Comparison of ENCODE assay signal across 19 cellular contexts in the genomic region with DNA sequence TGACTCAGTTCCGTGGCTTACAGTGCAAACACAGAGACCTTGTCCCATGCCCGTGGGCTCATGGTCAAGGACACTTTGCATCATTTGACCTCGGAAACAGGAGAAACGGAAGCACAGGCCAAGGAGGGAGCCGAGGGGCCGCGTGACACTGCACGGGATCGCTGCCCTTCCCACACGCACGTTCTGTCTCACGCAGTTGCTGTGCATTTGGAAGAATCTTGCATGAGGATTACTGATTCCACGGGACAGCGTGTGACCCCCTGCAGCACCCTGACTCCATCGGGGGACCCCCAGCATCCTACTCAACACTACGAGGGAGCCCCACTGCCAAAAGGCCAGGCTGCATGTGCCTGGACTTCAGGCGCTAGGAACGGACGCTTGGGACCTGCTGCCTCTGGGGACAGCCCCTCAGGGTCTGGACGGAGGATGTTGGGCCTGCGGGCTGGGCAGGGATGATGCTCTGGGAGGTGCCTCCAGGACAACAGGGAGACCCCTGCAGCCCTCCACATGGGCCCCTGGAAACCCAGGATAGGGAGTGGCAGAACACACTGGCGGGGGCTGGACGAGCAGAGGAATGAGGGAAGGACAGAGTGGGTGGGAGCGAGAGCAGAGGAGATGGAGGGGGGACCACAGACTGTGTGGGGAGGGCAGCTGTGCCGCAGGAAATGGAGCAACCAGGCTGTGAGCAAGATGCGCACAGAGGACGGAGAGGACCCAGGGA.
"Had no signal": no experiment of that assay in that cellular context is flagged by ENCODE, and none has a peak within 500 bp of the region (broad histone marks: within the 10 kb centered on the region; RNA-seq: fewer than 3 reads in every experiment).

No MANE protein-coding gene starts in this region.

- H3K9me2 ChIP-seq: SK-N-SH had no signal

- ATAC-seq: effector memory CD8-positive, alpha-beta T cell; left colon; right cardiac atrium; stimulated activated naive CD8-positive, alpha-beta T cell treated with anti-CD3 and anti-CD28 coated beads, Interleukin-15, amount 100 ng/mL, for 72 hours had no signal

- H3K4me3 ChIP-seq: smooth muscle cell, testis had no signal

- DNase-seq: activated CD4-positive, alpha-beta T cell treated with anti-CD3 and anti-CD28 coated beads for 1 hour; activated CD4-positive, alpha-beta T cell treated with anti-CD3 and anti-CD28 coated beads, Interleukin-2, amount 50 U/mL, for 4 hours; activated naive CD8-positive, alpha-beta T cell treated with anti-CD3 and anti-CD28 coated beads, Interleukin-2, amount 10 ng/mL, durations not matched to agents 7 days and 5 days; activated T-cell treated with anti-CD3 and anti-CD28 coated beads, Interleukin-2, amount 50 U/mL, for 1 hour; cerebellar nuclear complex; effector memory CD8-positive, alpha-beta T cell; foreskin melanocyte; immature natural killer cell; mammary epithelial cell; SK-N-SH; stimulated activated naive CD8-positive, alpha-beta T cell treated with anti-CD3 and anti-CD28 coated beads, Interleukin-15, amount 100 ng/mL, for 72 hours; T1000; testis had no signal

- H3K36me3 Mint-ChIP-seq: activated naive CD8-positive, alpha-beta T cell treated with anti-CD3 and anti-CD28 coated beads, Interleukin-2, amount 10 ng/mL, durations not matched to agents 7 days and 5 days; brain; immature natural killer cell had no signal

- H3K27ac ChIP-seq: testis had no signal

- H3K27ac Mint-ChIP-seq: activated naive CD8-positive, alpha-beta T cell treated with anti-CD3 and anti-CD28 coated beads, Interleukin-2, amount 10 ng/mL, durations not matched to agents 7 days and 5 days; dendritic cell treated with granulocyte-macrophage colony-stimulating factor and Interleukin-4, amounts not matched to agents 40 ng/mL and 50 ng/mL, for 4 days; effector memory CD8-positive, alpha-beta T cell; progenitor cell of endocrine pancreas had no signal

- H3K9me3 ChIP-seq: SK-N-SH, testis had no signal

- H3K9me3 Mint-ChIP-seq: activated naive CD8-positive, alpha-beta T cell treated with anti-CD3 and anti-CD28 coated beads, Interleukin-2, amount 10 ng/mL, durations not matched to agents 7 days and 5 days; dendritic cell treated with granulocyte-macrophage colony-stimulating factor and Interleukin-4, amounts not matched to agents 40 ng/mL and 50 ng/mL, for 4 days; effector memory CD8-positive, alpha-beta T cell; immature natural killer cell; stimulated activated naive CD8-positive, alpha-beta T cell treated with anti-CD3 and anti-CD28 coated beads, Interleukin-15, amount 100 ng/mL, for 72 hours had no signal

- H3K4me1 Mint-ChIP-seq: activated naive CD8-positive, alpha-beta T cell treated with anti-CD3 and anti-CD28 coated beads, Interleukin-2, amount 10 ng/mL, durations not matched to agents 7 days and 5 days; brain; immature natural killer cell; stimulated activated naive CD8-positive, alpha-beta T cell treated with anti-CD3 and anti-CD28 coated beads, Interleukin-15, amount 100 ng/mL, for 72 hours had no signal

- H3K27me3 Mint-ChIP-seq: activated naive CD8-positive, alpha-beta T cell treated with anti-CD3 and anti-CD28 coated beads, Interleukin-2, amount 10 ng/mL, durations not matched to agents 7 days and 5 days; brain; dendritic cell treated with granulocyte-macrophage colony-stimulating factor and Interleukin-4, amounts not matched to agents 40 ng/mL and 50 ng/mL, for 4 days; effector memory CD8-positive, alpha-beta T cell; progenitor cell of endocrine pancreas; stimulated activated naive CD8-positive, alpha-beta T cell treated with anti-CD3 and anti-CD28 coated beads, Interleukin-15, amount 100 ng/mL, for 72 hours had no signal

- H3K4me3 Mint-ChIP-seq: activated naive CD8-positive, alpha-beta T cell treated with anti-CD3 and anti-CD28 coated beads, Interleukin-2, amount 10 ng/mL, durations not matched to agents 7 days and 5 days; brain; dendritic cell treated with granulocyte-macrophage colony-stimulating factor and Interleukin-4, amounts not matched to agents 40 ng/mL and 50 ng/mL, for 4 days; effector memory CD8-positive, alpha-beta T cell; immature natural killer cell; stimulated activated naive CD8-positive, alpha-beta T cell treated with anti-CD3 and anti-CD28 coated beads, Interleukin-15, amount 100 ng/mL, for 72 hours had no signal

- H3K27me3 ChIP-seq: testis had no signal

- H3K4me2 ChIP-seq: SK-N-SH, smooth muscle cell had no signal

- H3K9ac ChIP-seq: SK-N-SH had no signal

- H3K4me1 ChIP-seq: testis had no signal
